30 cellular contexts compared by ENCODE assay signal in the genomic region with DNA sequence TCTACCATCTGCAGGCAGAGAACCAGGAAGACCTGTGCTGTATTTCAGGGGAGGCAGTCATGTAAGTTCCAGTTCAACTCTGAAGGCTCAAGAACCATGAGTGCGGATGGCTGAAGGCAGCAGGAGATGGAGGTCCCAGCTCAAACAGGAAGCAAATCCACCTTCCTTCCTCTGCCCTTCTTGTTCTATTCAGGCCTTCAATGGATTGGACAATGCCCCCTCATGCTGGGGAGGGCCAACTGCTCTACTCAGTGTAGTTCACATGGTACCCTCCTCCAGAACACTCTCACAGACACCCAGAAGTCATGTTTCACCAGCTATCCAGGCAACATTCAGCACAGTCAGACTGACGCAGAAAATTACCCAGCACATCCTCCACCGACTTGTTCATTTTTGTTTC.
"Had no signal": no experiment of that assay in that cellular context is flagged by ENCODE, and none has a peak within 500 bp of the region (broad histone marks: within the 10 kb centered on the region; RNA-seq: fewer than 3 reads in every experiment).

No MANE protein-coding gene starts in this region.

- H3K27me3 ChIP-seq: left lung, pancreas, sigmoid colon, spleen, suprapubic skin, tibial artery, uterus had no signal

- H3K9me3 ChIP-seq: left lung, mucosa of descending colon, pancreas, prostate gland, sigmoid colon, spleen, suprapubic skin, thoracic aorta, tibial artery, uterus had no signal

- H3K4me3 ChIP-seq: left lung, lung, mucosa of descending colon, pancreas, prostate gland, sigmoid colon, spleen, suprapubic skin, thoracic aorta, tibial artery, uterus had no signal

- H3K27me3 Mint-ChIP-seq: stimulated activated naive CD8-positive, alpha-beta T cell treated with anti-CD3 and anti-CD28 coated beads, Interleukin-15, Interleukin-2, amounts not matched to agents 100 ng/mL and 50 ng/mL, for 24 hours; type B pancreatic cell had no signal

- H3K27ac ChIP-seq: left lung, pancreas, prostate gland, sigmoid colon, spleen, suprapubic skin, thoracic aorta, tibial artery, uterus had no signal

- H3K4me1 Mint-ChIP-seq: nephron had no signal

- H3K9me3 Mint-ChIP-seq: immature natural killer cell; naive thymus-derived CD8-positive, alpha-beta T cell; stimulated activated effector memory CD8-positive, alpha-beta T cell treated with anti-CD3 and anti-CD28 coated beads, Interleukin-12 subunit alpha, Interleukin-12 subunit beta, amount 100 ng/mL, for 72 hours; stimulated activated naive CD8-positive, alpha-beta T cell treated with anti-CD3 and anti-CD28 coated beads, Interleukin-15, Interleukin-2, amounts not matched to agents 100 ng/mL and 50 ng/mL, for 24 hours had no signal

- H3K36me3 ChIP-seq: left lung, pancreas, prostate gland, sigmoid colon, spleen, suprapubic skin, thoracic aorta, tibial artery, uterus had no signal

- H3K4me3 Mint-ChIP-seq: immature natural killer cell; naive thymus-derived CD8-positive, alpha-beta T cell; nephron; neural crest cell; stimulated activated effector memory CD8-positive, alpha-beta T cell treated with anti-CD3 and anti-CD28 coated beads, Interleukin-12 subunit alpha, Interleukin-12 subunit beta, amount 100 ng/mL, for 72 hours; stimulated activated naive CD8-positive, alpha-beta T cell treated with anti-CD3 and anti-CD28 coated beads, Interleukin-15, Interleukin-2, amounts not matched to agents 100 ng/mL and 50 ng/mL, for 24 hours; type B pancreatic cell had no signal

- DNase-seq: hypothalamus; immature natural killer cell; kidney; left colon; left lung; midbrain; mucosa of descending colon; naive thymus-derived CD8-positive, alpha-beta T cell; nucleus accumbens; pancreas; posterior cingulate gyrus; retina; right cardiac atrium; sigmoid colon; small intestine; spleen; stimulated activated CD4-positive, alpha-beta T cell treated with anti-CD3 and anti-CD28 coated beads, Interleukin-4, amount 100 ng/mL, for 24 hours; stimulated activated naive CD4-positive, alpha-beta T cell; tibial artery; uterus had no signal

- H3K36me3 Mint-ChIP-seq: immature natural killer cell; naive thymus-derived CD8-positive, alpha-beta T cell; stimulated activated effector memory CD8-positive, alpha-beta T cell treated with anti-CD3 and anti-CD28 coated beads, Interleukin-12 subunit alpha, Interleukin-12 subunit beta, amount 100 ng/mL, for 72 hours; type B pancreatic cell had no signal

- H3K27ac Mint-ChIP-seq: immature natural killer cell; naive thymus-derived CD8-positive, alpha-beta T cell; nephron; stimulated activated effector memory CD8-positive, alpha-beta T cell treated with anti-CD3 and anti-CD28 coated beads, Interleukin-12 subunit alpha, Interleukin-12 subunit beta, amount 100 ng/mL, for 72 hours; stimulated activated naive CD8-positive, alpha-beta T cell treated with anti-CD3 and anti-CD28 coated beads, Interleukin-15, Interleukin-2, amounts not matched to agents 100 ng/mL and 50 ng/mL, for 24 hours; type B pancreatic cell had no signal

- FAIRE-seq: islet of Langerhans, kidney, pancreas, small intestine had no signal

- ATAC-seq: left colon; left lung; mucosa of descending colon; naive thymus-derived CD8-positive, alpha-beta T cell; pancreas; right cardiac atrium; stimulated activated effector memory CD8-positive, alpha-beta T cell treated with anti-CD3 and anti-CD28 coated beads, Interleukin-12 subunit alpha, Interleukin-12 subunit beta, amount 100 ng/mL, for 72 hours had no signal

- H3K4me1 ChIP-seq: prostate gland, uterus had no signal
